In genomic region chr21:26854695-26855094, GRCh38 we compare ENCODE assay signal across 3 cellular contexts. TPM values are rescaled to one million over a fixed set of nuclear protein-coding genes. Genes with fewer than 3 reads are reported as not detected.
"Had no signal": no experiment of that assay in that cellular context is flagged by ENCODE, and none has a peak within 500 bp of the region (broad histone marks: within the 10 kb centered on the region; RNA-seq: fewer than 3 reads in every experiment).

No MANE protein-coding gene starts in this region.

RNA-seq across cellular contexts. Expression of gene ADAMTS1, which starts 9.5 kb away (rescaled TPM):
- total RNA-seq: activated B cell treated with CpG ODN at 0.5 μM for 24 hours; activated CD4-positive, alpha-beta memory T cell treated with anti-CD3 and anti-CD28 coated beads for 36 hours; activated naive CD4-positive, alpha-beta T cell treated with anti-CD3 and anti-CD28 coated beads for 36 hours had no signal
